Comparison of ENCODE assay signal across 11 cellular contexts in the genomic region with DNA sequence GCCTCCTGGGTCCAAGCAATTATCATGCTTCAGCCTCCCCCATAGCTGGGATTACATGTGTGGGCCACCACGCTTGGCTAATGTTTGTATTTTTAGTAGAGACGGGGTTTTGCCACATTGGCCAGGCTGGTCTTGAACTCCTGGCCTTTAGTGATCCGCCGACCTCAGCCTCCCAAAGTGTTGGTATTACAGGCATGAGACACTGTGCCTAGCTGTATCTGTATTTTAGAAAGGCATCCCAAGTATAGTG.
DNase-seq lines count a peak whose midpoint lies in the region; ATAC-seq and TF ChIP-seq lines count a peak whose summit lies in the region.
"Had no signal": no experiment of that assay in that cellular context is flagged by ENCODE, and none has a peak within 500 bp of the region (broad histone marks: within the 10 kb centered on the region; RNA-seq: fewer than 3 reads in every experiment).

No MANE protein-coding gene starts in this region.

- TF ChIP-seq POLR2A in adrenal gland (IDR thresholded peaks at IDR 0.05): no peak

- no peaks in the 10 kb centered on the region for H3K36me3 Mint-ChIP-seq in activated CD8-positive, alpha-beta memory T cell treated with anti-CD3 and anti-CD28 coated beads, Interleukin-2, amount 10 ng/mL, durations not matched to agents 7 days and 5 days
- H3K36me3 Mint-ChIP-seq: immature natural killer cell had no signal

- H3K4me3 Mint-ChIP-seq in activated CD8-positive, alpha-beta memory T cell treated with anti-CD3 and anti-CD28 coated beads, Interleukin-2, amount 10 ng/mL, durations not matched to agents 7 days and 5 days: no peak overlapping the region
- H3K4me3 Mint-ChIP-seq: immature natural killer cell had no signal

- H3K9me3 Mint-ChIP-seq in activated CD8-positive, alpha-beta memory T cell treated with anti-CD3 and anti-CD28 coated beads, Interleukin-2, amount 10 ng/mL, durations not matched to agents 7 days and 5 days (ENCODE audit: low read depth): no peaks in the 10 kb centered on the region
- H3K9me3 Mint-ChIP-seq: immature natural killer cell had no signal

- no peaks in the 10 kb centered on the region for H3K9me3 ChIP-seq in adrenal gland (replicated peaks in 1 of 3)
- no peaks in the 10 kb centered on the region for H3K9me3 ChIP-seq in lower lobe of right lung
- no peaks in the 10 kb centered on the region for H3K9me3 ChIP-seq in thoracic aorta

- peaks cover 16% of the 10 kb centered on the region for H3K4me1 Mint-ChIP-seq in activated CD8-positive, alpha-beta memory T cell treated with anti-CD3 and anti-CD28 coated beads, Interleukin-2, amount 10 ng/mL, durations not matched to agents 7 days and 5 days
- H3K4me1 Mint-ChIP-seq: immature natural killer cell had no signal

- H3K36me3 ChIP-seq in adrenal gland (replicated peaks in 1 of 2): no peaks in the 10 kb centered on the region
- no peaks in the 10 kb centered on the region for H3K36me3 ChIP-seq in lower lobe of right lung
- H3K36me3 ChIP-seq in thoracic aorta: no peaks in the 10 kb centered on the region

- H3K27me3 Mint-ChIP-seq in activated CD8-positive, alpha-beta memory T cell treated with anti-CD3 and anti-CD28 coated beads, Interleukin-2, amount 10 ng/mL, durations not matched to agents 7 days and 5 days: peaks cover 3% of the 10 kb centered on the region

- intact Hi-C loops in adrenal gland (cut with DNase I) (no loop called here), lower lobe of right lung (cut with DNase I) (no loop called here)

- peak overlapping the region; percentile 81 for H3K27ac Mint-ChIP-seq in activated CD8-positive, alpha-beta memory T cell treated with anti-CD3 and anti-CD28 coated beads, Interleukin-2, amount 10 ng/mL, durations not matched to agents 7 days and 5 days
- H3K27ac Mint-ChIP-seq: immature natural killer cell had no signal

- no peak for TF ChIP-seq CTCF in adrenal gland (IDR thresholded peaks at IDR 0.05)
- no peak for TF ChIP-seq CTCF in lower lobe of right lung (IDR thresholded peaks at IDR 0.05)
- no peak for TF ChIP-seq CTCF in thoracic aorta (IDR thresholded peaks at IDR 0.05)
- TF ChIP-seq CTCF in GM20000 (IDR thresholded peaks at IDR 0.05; ENCODE audit: extremely low read depth, missing control alignments): no peak

- H3K4me3 ChIP-seq in adrenal gland: no peak overlapping the region
- H3K4me3 ChIP-seq in lower lobe of right lung: no peak overlapping the region
- no peak overlapping the region for H3K4me3 ChIP-seq in thoracic aorta

- CTCF ChIA-PET in activated CD8-positive, alpha-beta memory T cell treated with anti-CD3 and anti-CD28 coated beads, Interleukin-2, amount 10 ng/mL, durations not matched to agents 7 days and 5 days (lab: Charles Lee): interaction anchor here (1.2 to 1.7 kb wide), 3 partner anchors 11 to 388 kb away, joined by 3 to 10 read pairs (median 4); no protein-coding TSS in a partner anchor

- H3K27me3 ChIP-seq in adrenal gland (no peaks in the 10 kb centered on the region), lower lobe of right lung (ENCODE audit: low read depth) (no peaks in the 10 kb centered on the region), thoracic aorta (replicated peaks; ENCODE audit: insufficient read depth) (no peaks in the 10 kb centered on the region)

- peak overlapping the region; percentile 19 to 86 (median 69) for H3K27ac ChIP-seq in adrenal gland
- peak overlapping the region; percentile 64 for H3K27ac ChIP-seq in lower lobe of right lung
- peak overlapping the region; percentile 80 to 81 for H3K27ac ChIP-seq in thoracic aorta

- H3K4me1 ChIP-seq in adrenal gland (replicated peaks in 1 of 2): peaks cover 0 to 13% of the 10 kb centered on the region in 2 donors
- H3K4me1 ChIP-seq in lower lobe of right lung: peaks cover 10% of the 10 kb centered on the region
- H3K4me1 ChIP-seq in thoracic aorta (ENCODE audit: control insufficient read depth in 1 of 2, low read depth in 2 of 2): peaks cover 3 to 9% of the 10 kb centered on the region in 2 donors

- no peak for DNase-seq in activated CD8-positive, alpha-beta memory T cell treated with anti-CD3 and anti-CD28 coated beads, Interleukin-2, amount 10 ng/mL, durations not matched to agents 7 days and 5 days
- no peak for DNase-seq in activated CD8-positive, alpha-beta memory T cell treated with anti-CD3 and anti-CD28 coated beads for 24 hours
- peak in 1 of 7 donors; percentile 41 for DNase-seq in adrenal gland
- DNase-seq in lower lobe of right lung: no peak
- DNase-seq in thoracic aorta (ENCODE audit: low spot score): no peak
- DNase-seq in GM20000 (ENCODE audit: low spot score): no peak
- DNase-seq in stimulated activated naive CD4-positive, alpha-beta T cell (lab: John Stamatoyannopoulos, UW): no peak
- DNase-seq: effector CD8-positive, alpha-beta T cell; immature natural killer cell; occipital lobe had no signal

- ATAC-seq in activated CD8-positive, alpha-beta memory T cell treated with anti-CD3 and anti-CD28 coated beads, Interleukin-2, amount 10 ng/mL, durations not matched to agents 7 days and 5 days: no peak
- no peak for ATAC-seq in lower lobe of right lung
- ATAC-seq in thoracic aorta (ENCODE audit: insufficient number of reproducible peaks, low FRiP score, low read depth): no peak
- no peak for ATAC-seq in HG03342 (IDR thresholded peaks at IDR 0.05; ENCODE audit: unreplicated experiment)

- WGBS in adrenal gland, 4 donors: 55 to 66% (median 58%) methylated on average over 4 of the region's 4 CpGs
